Comparison of ENCODE assay signal across 1 cellular context in the genomic region with DNA sequence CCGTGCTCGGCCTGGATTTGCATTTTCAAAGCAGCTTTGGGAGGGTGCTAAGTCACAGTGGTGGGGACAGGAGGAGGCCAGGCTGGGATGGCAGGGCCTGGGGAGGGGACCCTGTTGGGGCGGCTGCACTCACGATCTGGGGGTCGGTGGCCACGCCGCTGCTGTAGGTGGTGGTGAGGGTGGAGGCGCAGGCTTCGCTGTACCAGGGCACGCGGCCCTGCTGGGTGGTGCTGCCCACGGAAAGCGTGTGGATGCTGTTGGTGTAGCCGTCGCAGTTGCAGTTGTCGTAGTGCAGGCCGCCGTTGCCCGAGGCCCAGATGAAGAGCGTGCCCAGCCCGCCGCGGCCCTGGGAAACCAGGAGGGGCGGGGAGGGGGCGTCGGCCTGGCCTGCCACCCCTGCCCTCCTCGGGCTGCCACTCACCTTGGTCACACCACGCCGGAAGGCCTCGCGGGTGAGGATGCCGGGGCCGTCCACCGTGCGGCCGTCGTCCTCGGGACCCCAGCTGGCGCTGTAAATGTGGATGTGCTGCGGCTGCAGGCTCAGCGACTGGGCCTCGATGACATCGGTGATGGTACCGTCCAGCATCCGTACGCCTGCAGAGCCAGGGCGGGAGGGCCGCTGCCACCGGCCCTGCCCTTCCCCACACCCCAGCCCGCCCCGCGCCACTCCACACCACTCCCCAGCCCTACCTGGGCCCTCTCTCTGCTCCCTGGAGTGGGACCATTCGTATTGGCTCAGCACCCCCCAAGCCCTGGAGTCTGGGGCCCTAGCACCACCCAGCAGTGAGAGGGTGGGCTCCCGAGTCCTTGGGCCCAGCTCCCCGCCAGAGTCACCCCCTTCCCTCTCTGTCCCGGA.
TF ChIP-seq lines count a peak whose summit lies in the region.

No MANE protein-coding gene starts in this region.

TF ChIP-seq in K562, 482 proteins besides CTCF, POLR2A, EP300 and RAD21:
- TF ChIP-seq KLF1 (tag; IDR thresholded peaks at IDR 0.05) (no peak), ZNF24 (IDR thresholded peaks at IDR 0.05) (no peak)
- TF ChIP-seq, protein P1, sequence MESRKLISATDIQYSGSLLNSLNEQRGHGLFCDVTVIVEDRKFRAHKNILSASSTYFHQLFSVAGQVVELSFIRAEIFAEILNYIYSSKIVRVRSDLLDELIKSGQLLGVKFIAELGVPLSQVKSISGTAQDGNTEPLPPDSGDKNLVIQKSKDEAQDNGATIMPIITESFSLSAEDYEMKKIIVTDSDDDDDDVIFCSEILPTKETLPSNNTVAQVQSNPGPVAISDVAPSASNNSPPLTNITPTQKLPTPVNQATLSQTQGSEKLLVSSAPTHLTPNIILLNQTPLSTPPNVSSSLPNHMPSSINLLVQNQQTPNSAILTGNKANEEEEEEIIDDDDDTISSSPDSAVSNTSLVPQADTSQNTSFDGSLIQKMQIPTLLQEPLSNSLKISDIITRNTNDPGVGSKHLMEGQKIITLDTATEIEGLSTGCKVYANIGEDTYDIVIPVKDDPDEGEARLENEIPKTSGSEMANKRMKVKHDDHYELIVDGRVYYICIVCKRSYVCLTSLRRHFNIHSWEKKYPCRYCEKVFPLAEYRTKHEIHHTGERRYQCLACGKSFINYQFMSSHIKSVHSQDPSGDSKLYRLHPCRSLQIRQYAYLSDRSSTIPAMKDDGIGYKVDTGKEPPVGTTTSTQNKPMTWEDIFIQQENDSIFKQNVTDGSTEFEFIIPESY (CRISPR knock-in tag; IDR thresholded peaks at IDR 0.05), result peak; percentile 54
